Comparison of ENCODE assay signal across 30 cellular contexts in the genomic region with DNA sequence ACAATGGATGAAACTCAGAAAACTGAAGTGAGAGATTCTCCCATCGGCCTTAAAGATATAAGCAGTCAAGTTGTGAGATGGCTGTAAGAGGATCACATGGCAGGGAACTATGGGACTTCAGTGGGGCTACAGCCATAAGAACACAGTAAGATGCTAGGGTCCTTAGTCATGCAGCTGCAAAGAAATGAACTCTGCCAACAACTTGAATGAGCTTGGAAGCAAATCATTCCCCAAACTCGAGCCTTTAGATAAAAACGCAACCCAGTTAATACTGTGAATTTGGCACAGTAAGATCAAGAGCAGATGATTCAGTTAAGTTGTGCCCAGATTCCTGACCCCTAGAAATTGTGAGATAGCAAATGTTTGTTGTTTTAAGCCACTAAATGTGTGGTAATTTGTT.
DNase-seq lines count a peak whose midpoint lies in the region; ATAC-seq, FAIRE-seq and TF ChIP-seq lines count a peak whose summit lies in the region.
"Had no signal": no experiment of that assay in that cellular context is flagged by ENCODE, and none has a peak within 500 bp of the region (broad histone marks: within the 10 kb centered on the region; RNA-seq: fewer than 3 reads in every experiment).

No MANE protein-coding gene starts in this region.

- dilution Hi-C loops in IMR-90 (cut with HindIII; ENCODE audit: low sequenced_read_pairs, unreplicated experiment), result no loop called here

- H2BK15ac ChIP-seq in IMR-90 (ENCODE audit: low read depth, low read length), result peak overlapping the region; percentile 88; the same call in 2 of the 3 replicates

- H2AK9ac ChIP-seq in IMR-90 (replicated peaks; ENCODE audit: low read depth, low read length, poor library complexity), result no peak overlapping the region

- TF ChIP-seq RAD21 in IMR-90 (IDR thresholded peaks at IDR 0.05; ENCODE audit: low read length), result no peak

- CTCF ChIA-PET in IMR-90 (lab: Yijun Ruan, JAX), result no interaction called here
- CTCF ChIA-PET in naive thymus-derived CD4-positive, alpha-beta T cell (lab: Charles Lee), result interaction anchor here (0.5 to 0.7 kb wide), 3 partner anchors 65 to 549 kb away, joined by 3 to 4 read pairs (median 3); no protein-coding TSS in a partner anchor

- 0 out of 4 replicates have a peak, but pooled peaks cover 3% of the 10 kb centered on the region in 2 experiments for H3K79me1 ChIP-seq in IMR-90 (ENCODE audit: low read depth in 1 of 2, low read length in 2 of 2)

- H3K4me1 ChIP-seq in IMR-90 (ENCODE audit: control insufficient read depth, insufficient read depth, low read length) (peaks cover 9% of the 10 kb centered on the region), ascending aorta (no peaks in the 10 kb centered on the region)
- peaks cover 0 to 25% of the 10 kb centered on the region in 2 donors for H3K4me1 ChIP-seq in naive thymus-derived CD4-positive, alpha-beta T cell (ENCODE audit: control insufficient read depth in 2 of 2, insufficient read depth in 2 of 2, low read length in 2 of 2)
- H3K4me1 ChIP-seq: BE2C had no signal

- no peak overlapping the region for H4K91ac ChIP-seq in IMR-90 (ENCODE audit: insufficient read depth, low read depth, low read length)

- H4K8ac ChIP-seq in IMR-90 (ENCODE audit: low read depth in 2 of 2, low read length in 2 of 2), result peak overlapping the region; percentile 29 to 50

- H3K18ac ChIP-seq in IMR-90 (ENCODE audit: low read depth, low read length), result peak overlapping the region; percentile 76; the same call in 1 of the 2 replicates

- H3K9me3 ChIP-seq in IMR-90 (ENCODE audit: control insufficient read depth, insufficient read depth, low read length) (no peaks in the 10 kb centered on the region), ascending aorta (no peaks in the 10 kb centered on the region)
- no peaks in the 10 kb centered on the region for H3K9me3 ChIP-seq in naive thymus-derived CD4-positive, alpha-beta T cell (ENCODE audit: control insufficient read depth in 2 of 3, low read length in 3 of 3)
- H3K9me3 ChIP-seq: BE2C, left lung had no signal

- 0 out of 2 replicates have a peak overlapping the region, but pooled peaks have one; percentile 0 for H3K4ac ChIP-seq in IMR-90 (ENCODE audit: low read depth, low read length)

- no peak overlapping the region for H3K9ac ChIP-seq in IMR-90 (ENCODE audit: low read depth, low read length)

- H3K9me3 Mint-ChIP-seq in naive thymus-derived CD4-positive, alpha-beta T cell, result peaks cover 0 to 4% (median 0%) of the 10 kb centered on the region in 11 donors
- H3K9me3 Mint-ChIP-seq: activated CD4-positive, alpha-beta memory T cell treated with anti-CD3 and anti-CD28 coated beads for 36 hours; immature natural killer cell; naive B cell; T-helper 2 cell treated with Interferon-gamma antibody and Interleukin-4, amounts not matched to agents 5 μg/mL and 100 μg/mL, for 36 hours had no signal

- H2BK120ac ChIP-seq in IMR-90 (ENCODE audit: low read depth, low read length), result peak overlapping the region; percentile 36

- TF ChIP-seq POLR2A in IMR-90 (IDR thresholded peaks at IDR 0.05; ENCODE audit: low read depth, low read length), result no peak

- H3K56ac ChIP-seq in IMR-90 (ENCODE audit: extremely low read depth, insufficient read depth, low read length), result no peak overlapping the region

- peak overlapping the region; percentile 41 for H2BK5ac ChIP-seq in IMR-90 (ENCODE audit: low read depth, low read length, poor library complexity, severe bottlenecking)

- intact Hi-C loops in IMR-90 (cut with micrococcal nuclease), result no loop called here
- intact Hi-C loops in naive thymus-derived CD4-positive, alpha-beta T cell (cut with micrococcal nuclease), result loop anchor here in 1 of 2 donors (1.0 to 10.0 kb wide), 4 partner anchors 83 to 415 kb away; a partner anchor contains a TSS
- intact Hi-C loops in ascending aorta (cut with DNase I), result no loop called here

- no peak overlapping the region for H3K23ac ChIP-seq in IMR-90 (ENCODE audit: low read depth, low read length)

- H3K27ac Mint-ChIP-seq in naive thymus-derived CD4-positive, alpha-beta T cell, result peak overlapping the region; percentile 75 to 95 (median 85)
- H3K27ac Mint-ChIP-seq: activated CD4-positive, alpha-beta memory T cell treated with anti-CD3 and anti-CD28 coated beads for 36 hours; immature natural killer cell; naive B cell; T-helper 2 cell treated with Interferon-gamma antibody and Interleukin-4, amounts not matched to agents 5 μg/mL and 100 μg/mL, for 36 hours had no signal

- H2BK20ac ChIP-seq in IMR-90 (ENCODE audit: low read depth, low read length), result peak overlapping the region; percentile 69

- H3K4me2 ChIP-seq in IMR-90 (ENCODE audit: low read depth, low read length), result peak overlapping the region; percentile 5; the same call in 1 of the 2 replicates

- in situ Hi-C loops in IMR-90 (cut with MboI; ENCODE audit: low sequenced_read_pairs) (no loop called here), brain microvascular endothelial cell (cut with HindIII; ENCODE audit: low pct_ligation_motif_present, low sequenced_read_pairs) (no loop called here)

- H3K4me3 ChIP-seq in IMR-90 (ENCODE audit: insufficient read depth, low read depth, low read length), result no peak overlapping the region
- H3K4me3 ChIP-seq in brain microvascular endothelial cell (ENCODE audit: low read depth, low read length), result no peak overlapping the region
- H3K4me3 ChIP-seq in naive thymus-derived CD4-positive, alpha-beta T cell (ENCODE audit: low read length), result no peak overlapping the region
- H3K4me3 ChIP-seq in ascending aorta, result no peak overlapping the region
- H3K4me3 ChIP-seq: dorsolateral prefrontal cortex, left lung had no signal

- H3K9me1 ChIP-seq in IMR-90 (ENCODE audit: insufficient read depth, low read length), result peaks cover 2% of the 10 kb centered on the region

- 83% methylated on average over 1 of the region's 3 CpGs; no CpG with 5 or more reads in 1 of the 2 experiments for WGBS in IMR-90 (ENCODE audit: extremely low coverage in 2 of 2, insufficient read length in 1 of 2), 2 experiments

- no peak for FAIRE-seq in urothelium cell line (lab: Jason Lieb, UNC)
- FAIRE-seq: H1, small intestine had no signal

- peak; percentile 35 for ATAC-seq in IMR-90 (ENCODE audit: low read depth)
- no peak for ATAC-seq in naive thymus-derived CD4-positive, alpha-beta T cell
- ATAC-seq: left lung, SK-N-SH treated with all-trans-retinoic acid at 6 μM for 48 hours had no signal

- no peaks in the 10 kb centered on the region for H3K27me3 ChIP-seq in IMR-90 (ENCODE audit: control insufficient read depth, insufficient read depth, low read length)
- no peaks in the 10 kb centered on the region for H3K27me3 ChIP-seq in brain microvascular endothelial cell (replicated peaks)
- no peaks in the 10 kb centered on the region for H3K27me3 ChIP-seq in naive thymus-derived CD4-positive, alpha-beta T cell (ENCODE audit: control insufficient read depth in 2 of 2, insufficient read depth in 2 of 2, low read length in 2 of 2)
- no peaks in the 10 kb centered on the region for H3K27me3 ChIP-seq in ascending aorta
- H3K27me3 ChIP-seq: BE2C, dorsolateral prefrontal cortex, left lung had no signal

- H2AK5ac ChIP-seq in IMR-90 (ENCODE audit: low read depth, low read length), result peak overlapping the region; percentile 40; the same call in 1 of the 2 replicates

- peaks cover 14 to 64% (median 52%) of the 10 kb centered on the region in 7 donors for H3K4me1 Mint-ChIP-seq in naive thymus-derived CD4-positive, alpha-beta T cell
- H3K4me1 Mint-ChIP-seq: immature natural killer cell, naive B cell had no signal

- peak overlapping the region; percentile 52; the same call in 1 of the 2 replicates for H3K14ac ChIP-seq in IMR-90 (replicated peaks; ENCODE audit: low read depth, low read length)

- H3K27ac ChIP-seq in IMR-90 (ENCODE audit: insufficient read depth, low read length) (no peak overlapping the region), brain microvascular endothelial cell (peak overlapping the region; percentile 47), ascending aorta (no peak overlapping the region)
- H3K27ac ChIP-seq in naive thymus-derived CD4-positive, alpha-beta T cell (ENCODE audit: low read depth, low read length), result peak overlapping the region; percentile 49
- H3K27ac ChIP-seq: dorsolateral prefrontal cortex, left lung, VCaP had no signal

- H2AFZ ChIP-seq in IMR-90 (replicated peaks; ENCODE audit: low read length, poor library complexity), result no peak overlapping the region

- DNase-seq in Daoy (ENCODE audit: low read depth), result peak; percentile 8
- peak; percentile 69 for DNase-seq in IMR-90
- DNase-seq in brain microvascular endothelial cell, result peak; percentile 64
- no peak for DNase-seq in naive thymus-derived CD4-positive, alpha-beta T cell
- DNase-seq in urothelium cell line (ENCODE audit: low spot score), result no peak
- no peak for DNase-seq in NCI-H748 (lab: John Stamatoyannopoulos, UW; ENCODE audit: unreplicated experiment)
- DNase-seq in ascending aorta (ENCODE audit: low spot score in 2 of 2), result no peak
- DNase-seq: activated CD4-positive, alpha-beta memory T cell treated with anti-CD3 and anti-CD28 coated beads for 36 hours; activated CD8-positive, alpha-beta memory T cell treated with anti-CD3 and anti-CD28 coated beads, Interleukin-2, amount 50 U/mL, for 48 hours; activated effector memory CD4-positive, alpha-beta T cell treated with Interleukin-2 at 50 U/mL for 16 hours; amygdala; BE2C; COR-L47; dorsolateral prefrontal cortex; foreskin melanocyte; hippocampal formation; immature natural killer cell; left lung; naive B cell; NCI-H1105; NCI-H2029 treated with DMSO at 0.1 percent for 48 hours; NCI-H446; nucleus accumbens; small intestine; stimulated activated CD4-positive, alpha-beta T cell treated with anti-CD3 and anti-CD28 coated beads, Interleukin-1b, Interleukin-23, amount 100 ng/mL, for 48 hours; trophoblast cell had no signal

- no peaks in the 10 kb centered on the region for H3K27me3 Mint-ChIP-seq in naive thymus-derived CD4-positive, alpha-beta T cell
- H3K27me3 Mint-ChIP-seq: activated CD4-positive, alpha-beta memory T cell treated with anti-CD3 and anti-CD28 coated beads for 36 hours; naive B cell had no signal

- H4K20me1 ChIP-seq in IMR-90 (ENCODE audit: insufficient read depth, low read length), result no peaks in the 10 kb centered on the region

- peaks cover 0 to 16% (median 0%) of the 10 kb centered on the region in 5 donors for H3K36me3 Mint-ChIP-seq in naive thymus-derived CD4-positive, alpha-beta T cell
- H3K36me3 Mint-ChIP-seq: activated CD4-positive, alpha-beta memory T cell treated with anti-CD3 and anti-CD28 coated beads for 36 hours; immature natural killer cell; naive B cell had no signal

- no TSS peak for BruUV-seq in IMR-90 (replicated peaks; lab: Mats Ljungman, UMichigan)

- POLR2A ChIA-PET in IMR-90 (lab: Charles Lee; ENCODE audit: unreplicated experiment), result no interaction called here
- POLR2A ChIA-PET in naive thymus-derived CD4-positive, alpha-beta T cell (lab: Charles Lee), result no interaction called here

- H3K4me3 Mint-ChIP-seq in naive thymus-derived CD4-positive, alpha-beta T cell, result peak overlapping the region in 5 of 10 donors; percentile 2 to 76 (median 70)
- H3K4me3 Mint-ChIP-seq: activated CD4-positive, alpha-beta memory T cell treated with anti-CD3 and anti-CD28 coated beads for 36 hours; immature natural killer cell; naive B cell; T-helper 2 cell treated with Interferon-gamma antibody and Interleukin-4, amounts not matched to agents 5 μg/mL and 100 μg/mL, for 36 hours had no signal

- peak overlapping the region; percentile 26; the same call in 1 of the 2 replicates for H4K5ac ChIP-seq in IMR-90 (ENCODE audit: low read depth, low read length)

- TF ChIP-seq CTCF in IMR-90 (conservative IDR thresholded peaks at IDR 0.05; ENCODE audit: low read depth, low read length) (no peak), brain microvascular endothelial cell (IDR thresholded peaks at IDR 0.05; ENCODE audit: low read depth, low read length, missing control alignments) (no peak), ascending aorta (IDR thresholded peaks at IDR 0.05) (no peak)

- H3K36me3 ChIP-seq in IMR-90 (ENCODE audit: control insufficient read depth, insufficient read depth, low read length) (no peaks in the 10 kb centered on the region), brain microvascular endothelial cell (replicated peaks) (no peaks in the 10 kb centered on the region), ascending aorta (no peaks in the 10 kb centered on the region)
- H3K36me3 ChIP-seq in naive thymus-derived CD4-positive, alpha-beta T cell (ENCODE audit: control insufficient read depth in 2 of 3, insufficient read depth in 3 of 3, low read length in 3 of 3), result no peaks in the 10 kb centered on the region
- H3K36me3 ChIP-seq: left lung had no signal

Comparison
In these comparisons a context has a peak if more than half of its experiments do, and no peak if none do; other contexts are left out.
1. DNase-seq: peak in Daoy (single experiment), IMR-90 (single experiment) and brain microvascular endothelial cell (single experiment); none in naive thymus-derived CD4-positive, alpha-beta T cell (0 of 9), urothelium cell line (single experiment), NCI-H748 (single experiment) and ascending aorta (0 of 2).
2. H3K27ac ChIP-seq: peak in brain microvascular endothelial cell (single experiment) and naive thymus-derived CD4-positive, alpha-beta T cell (single experiment); none in IMR-90 (single experiment) and ascending aorta (0 of 2).